ENCODE assay signal across 23 cellular contexts in the genomic region with DNA sequence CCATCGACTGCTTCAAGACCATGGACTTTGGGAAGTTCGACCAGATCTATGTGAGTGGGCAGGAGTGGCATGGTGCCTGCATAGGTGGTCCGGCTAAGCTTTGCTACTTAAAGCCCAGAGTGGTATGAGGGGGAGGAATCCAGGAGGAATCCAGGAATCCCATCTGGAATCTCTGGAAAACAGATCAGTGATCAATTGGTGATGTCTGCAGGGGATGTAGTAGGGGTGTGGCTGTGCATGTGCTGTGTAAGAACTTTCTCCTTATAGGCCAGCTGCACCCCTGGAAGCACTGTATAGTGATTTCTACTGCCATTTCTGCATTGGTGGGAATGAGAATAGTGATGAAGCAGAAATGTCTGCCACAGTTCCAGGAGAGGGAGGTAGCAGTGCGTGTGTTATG. TPM values are rescaled to one million over a fixed set of nuclear protein-coding genes. Genes with fewer than 3 reads are reported as not detected.
DNase-seq lines count a peak whose midpoint lies in the region; ATAC-seq, FAIRE-seq and TF ChIP-seq lines count a peak whose summit lies in the region.
"Had no signal": no experiment of that assay in that cellular context is flagged by ENCODE, and none has a peak within 500 bp of the region (broad histone marks: within the 10 kb centered on the region; RNA-seq: fewer than 3 reads in every experiment).

No MANE protein-coding gene starts in this region.

- no peak overlapping the region for H3K4ac ChIP-seq in mesendoderm (ENCODE audit: low read depth, low read length)

- no TSS peak for BruUV-seq in K562 (replicated peaks; lab: Mats Ljungman, UMichigan)

- H2AFZ ChIP-seq in K562 (ENCODE audit: low read depth, low read length) = no peak overlapping the region
- H2AFZ ChIP-seq: GM23338 had no signal

- H3K27ac ChIP-seq in HEK293 (ENCODE audit: extremely low read depth, low read depth, low read length) = no peak overlapping the region
- H3K27ac ChIP-seq in K562 (ENCODE audit: extremely low read depth, low read depth, low read length) = no peak overlapping the region
- no peak overlapping the region for H3K27ac ChIP-seq in mesendoderm (ENCODE audit: low read depth, low read length)
- no peak overlapping the region for H3K27ac ChIP-seq in gastrocnemius medialis
- H3K27ac ChIP-seq: A549, BLaER1, C4-2B had no signal

- TF ChIP-seq EP300 in K562 (IDR thresholded peaks at IDR 0.05; ENCODE audit: low read length) = no peak

- TF ChIP-seq CTCF in HEK293 (tag by site-specific recombination; IDR thresholded peaks at IDR 0.05) = no peak
- TF ChIP-seq CTCF in K562 (IDR thresholded peaks at IDR 0.05 in 2 of 3, conservative IDR thresholded peaks at IDR 0.05 in 1 of 3; ENCODE audit: insufficient read depth in 2 of 3, low read depth in 1 of 3, low read length in 3 of 3) = no peak
- TF ChIP-seq CTCF in gastrocnemius medialis (IDR thresholded peaks at IDR 0.05 in 4 of 5, conservative IDR thresholded peaks at IDR 0.05 in 1 of 5) = no peak

- FAIRE-seq in K562 (lab: Jason Lieb, UNC) = no peak
- FAIRE-seq: A549, GM12878, GM19239 had no signal

- peaks cover 3% of the 10 kb centered on the region for H4K20me1 ChIP-seq in K562 (replicated peaks; ENCODE audit: control insufficient read depth, insufficient read depth, low read length)

- no peak overlapping the region for H2AK5ac ChIP-seq in mesendoderm (ENCODE audit: low read length)

- H3K4me1 ChIP-seq in HEK293 (ENCODE audit: control insufficient read depth, insufficient read depth, low read length) = no peaks in the 10 kb centered on the region
- H3K4me1 ChIP-seq in K562 (replicated peaks in 1 of 2; ENCODE audit: control insufficient read depth in 2 of 2, insufficient read depth in 2 of 2, low read length in 2 of 2) = peaks cover 0 to 25% of the 10 kb centered on the region in 2 experiments; a peak in 2 of 5 replicates
- no peaks in the 10 kb centered on the region for H3K4me1 ChIP-seq in mesendoderm (ENCODE audit: control insufficient read depth, low read depth, low read length)
- H3K4me1 ChIP-seq in gastrocnemius medialis = no peaks in the 10 kb centered on the region
- H3K4me1 ChIP-seq: A549, BLaER1, Caco-2, HAP-1 had no signal

- intact Hi-C loops in K562 (cut with micrococcal nuclease) = no loop called here
- intact Hi-C loops in left colon (cut with DNase I, micrococcal nuclease) = no loop called here
- intact Hi-C loops in gastrocnemius medialis (cut with DNase I; ENCODE audit: low total_unique reads) = no loop called here

- H3K27me3 ChIP-seq in K562 (ENCODE audit: control insufficient read depth in 2 of 2, insufficient read depth in 2 of 2, low read length in 2 of 2) (no peaks in the 10 kb centered on the region; a peak in 1 of 5 replicates), mesendoderm (ENCODE audit: insufficient read depth, low read length, poor library complexity) (no peaks in the 10 kb centered on the region), gastrocnemius medialis (no peaks in the 10 kb centered on the region)
- H3K27me3 ChIP-seq: BLaER1 had no signal

- H3K79me1 ChIP-seq in mesendoderm (ENCODE audit: low read length) = no peaks in the 10 kb centered on the region

- H4K8ac ChIP-seq in mesendoderm (ENCODE audit: low read depth, low read length) = no peak overlapping the region

- no peak overlapping the region for H3K56ac ChIP-seq in mesendoderm (ENCODE audit: low read length)

- no peak overlapping the region for H3K4me3 ChIP-seq in HEK293 (ENCODE audit: low read depth, low read length)
- H3K4me3 ChIP-seq in K562 = no peak overlapping the region
- H3K4me3 ChIP-seq in mesendoderm (ENCODE audit: low read length) = no peak overlapping the region
- no peak overlapping the region for H3K4me3 ChIP-seq in gastrocnemius medialis
- H3K4me3 ChIP-seq: A549, BLaER1, GM12878, GM23338, HAP-1 had no signal

- H3K23ac ChIP-seq in mesendoderm (ENCODE audit: low read length) = no peak overlapping the region

- H4K5ac ChIP-seq in mesendoderm (ENCODE audit: low read length) = no peak overlapping the region

- no peak overlapping the region for H2BK15ac ChIP-seq in mesendoderm (replicated peaks; ENCODE audit: low read depth)

- in situ Hi-C loops in K562 (cut with MboI) = no loop called here
- in situ Hi-C loops in gastrocnemius medialis (cut with MboI; ENCODE audit: low sequenced_read_pairs in 4 of 4) = no loop called here

- POLR2A ChIA-PET in HEK293 (lab: Yijun Ruan, JAX) = no interaction called here
- POLR2A ChIA-PET in K562 (lab: Yijun Ruan, JAX) = no interaction called here

- no peak for ATAC-seq in K562
- ATAC-seq in GM21423 (IDR thresholded peaks at IDR 0.05; ENCODE audit: unreplicated experiment) = no peak
- ATAC-seq in stimulated activated naive CD8-positive, alpha-beta T cell treated with anti-CD3 and anti-CD28 coated beads, Interleukin-15, Interleukin-2, amounts not matched to agents 100 U/mL and 50 U/mL, for 24 hours = no peak
- ATAC-seq in left colon = no peak
- ATAC-seq in gastrocnemius medialis = no peak
- ATAC-seq: A549; CD8-positive, alpha-beta T cell; GM12878; GM23338 had no signal

- CTCF ChIA-PET in HEK293 (lab: Yijun Ruan, JAX) (interaction anchor here (0.6 to 2.1 kb wide), 4 partner anchors 9 to 247 kb away, joined by 3 to 7 read pairs (median 5); no protein-coding TSS in a partner anchor), K562 (lab: Yijun Ruan, JAX; ENCODE audit: low intra/inter-chr PET ratio) (no interaction called here)

- 54% methylated on average over 3 of the region's 4 CpGs for WGBS in K562 (ENCODE audit: insufficient coverage, low coverage, missing lambda C conversion rate)
- no CpG with 5 or more reads among the region's 4 CpGs for WGBS in mesendoderm (ENCODE audit: extremely low coverage, insufficient coverage, low lambda C conversion rate)

- DNase-seq in DMS114 treated with DMSO at 0.1 percent for 48 hours (lab: John Stamatoyannopoulos, UW; ENCODE audit: unreplicated experiment) = peak; percentile 6
- no peak for DNase-seq in K562 (ENCODE audit: extremely low read depth in 1 of 4, low spot score in 3 of 4)
- DNase-seq in mesendoderm = peak; percentile 21
- DNase-seq in stimulated activated naive CD8-positive, alpha-beta T cell treated with anti-CD3 and anti-CD28 coated beads, Interleukin-15, Interleukin-2, amounts not matched to agents 100 U/mL and 50 U/mL, for 24 hours = no peak
- DNase-seq in left colon = no peak
- no peak for DNase-seq in gastrocnemius medialis
- DNase-seq: 8988T; ACHN; Caco-2; CD4-positive, CD25-positive, alpha-beta regulatory T cell; CD8-positive, alpha-beta T cell; DMS79; EL; GDM1 had no signal

- H2BK5ac ChIP-seq in mesendoderm (ENCODE audit: low read length) = no peak overlapping the region

- peaks cover 0 to 31% of the 10 kb centered on the region in 2 experiments; a peak in 2 of 3 replicates for H3K36me3 ChIP-seq in HEK293 (ENCODE audit: control insufficient read depth in 2 of 2, insufficient read depth in 1 of 2, low read length in 2 of 2)
- peaks cover 13% of the 10 kb centered on the region; the same call in 1 of the 3 replicates for H3K36me3 ChIP-seq in K562 (ENCODE audit: control insufficient read depth, insufficient read depth, low read length)
- H3K36me3 ChIP-seq in mesendoderm (ENCODE audit: control insufficient read depth, insufficient read depth, low read length) = peaks cover 2% of the 10 kb centered on the region
- H3K36me3 ChIP-seq in gastrocnemius medialis = peaks cover 0 to 57% of the 10 kb centered on the region in 2 donors

- H2BK120ac ChIP-seq in mesendoderm (ENCODE audit: low read depth, low read length) = no peak overlapping the region

- TF ChIP-seq POLR2A in K562 (conservative IDR thresholded peaks at IDR 0.05) (no peak), gastrocnemius medialis (IDR thresholded peaks at IDR 0.05) (no peak)

- no peaks in the 10 kb centered on the region for H3K9me1 ChIP-seq in K562 (ENCODE audit: control insufficient read depth, insufficient read depth, low read length)

- H3K9me3 ChIP-seq in HEK293 (ENCODE audit: control insufficient read depth, insufficient read depth, low read depth, low read length) (no peaks in the 10 kb centered on the region), K562 (replicated peaks; ENCODE audit: control insufficient read depth, insufficient read depth, low read depth, low read length) (no peaks in the 10 kb centered on the region), gastrocnemius medialis (no peaks in the 10 kb centered on the region)
- H3K9me3 ChIP-seq: A549, Caco-2, HAP-1 had no signal

- H3K4me2 ChIP-seq in K562 (ENCODE audit: insufficient read depth, low read length) (no peak overlapping the region), mesendoderm (ENCODE audit: low read length) (no peak overlapping the region)
- H3K4me2 ChIP-seq: A549, BLaER1, GM23338 had no signal

- no peak overlapping the region for H3K18ac ChIP-seq in mesendoderm (ENCODE audit: low read length)

- H3K79me2 ChIP-seq in K562 (ENCODE audit: control insufficient read depth, insufficient read depth, low read length) (no peaks in the 10 kb centered on the region), mesendoderm (ENCODE audit: control insufficient read depth, insufficient read depth, low read length) (no peaks in the 10 kb centered on the region)

- H3K9ac ChIP-seq in K562 (ENCODE audit: insufficient read depth in 1 of 2, low read depth in 2 of 2, low read length in 2 of 2) (no peak overlapping the region), mesendoderm (ENCODE audit: low read length) (no peak overlapping the region)
- H3K9ac ChIP-seq: BLaER1 had no signal

- TF ChIP-seq RAD21 in K562 (CRISPR knock-in tag; conservative IDR thresholded peaks at IDR 0.05 in 1 of 2, IDR thresholded peaks at IDR 0.05 in 1 of 2) = no peak

RNA-seq across cellular contexts. Expression of a gene that starts 23.6 kb away (rescaled TPM):
- 25.7 and 85.1 TPM in 2 replicates for total RNA-seq in K562 (2011; cell fraction: chromatin; rRNA removed; ENCODE audit: low replicate concordance)
- total RNA-seq in K562 (2011; cell fraction: nucleolus; rRNA removed) = 82.6 and 98.1 TPM in 2 replicates
- 36.0 and 52.2 TPM in 2 replicates for total RNA-seq in K562 (2011; cell fraction: nucleoplasm; rRNA removed)
- total RNA-seq in K562 (2014; rRNA removed) (19.6 and 25.6 TPM in 2 replicates), K562 (2014; rRNA removed; fragmentation: Illumina TruSeq; extraction: Trizol) (3.2 and 6.5 TPM in 2 replicates), K562 (2015; rRNA removed; fragmentation: Illumina TruSeq; extraction: Trizol) (8.3 and 9.6 TPM in 2 replicates), K562 (2021) (30.2 and 32.3 TPM in 2 replicates), left colon (100 to 1,000 TPM in 1 of 2 donors, 10 to 100 TPM in 1; 87.8 to 107 TPM), gastrocnemius medialis (100 to 1,000 TPM in 1 of 4 donors, 10 to 100 TPM in 3; 61.4 to 101 (median 75.1) TPM)
- polyA plus RNA-seq in K562 (2011; rRNA removed) (7.4 and 16.1 TPM in 2 replicates), K562 (2014; fragmentation: Illumina TruSeq; extraction: Trizol) (9.9 and 12.8 TPM in 2 replicates), K562 (2014; fragmentation: Nextera tagmentation; extraction: Ambion mirVana) (under 1 TPM; 0.07 to 0.74 TPM), K562 (2014; rRNA removed) (15.7 and 17.0 TPM in 2 replicates)
- 10.8 and 19.2 TPM in 2 replicates for polyA plus RNA-seq in K562 (2011; cell fraction: cytosol; rRNA removed)
- 41.4 and 57.5 TPM in 2 replicates for polyA plus RNA-seq in K562 (2011; cell fraction: nucleus; rRNA removed)
- polyA plus RNA-seq in K562 (2012) = 18.1 and 35.8 TPM in 2 replicates
- polyA minus RNA-seq in K562 (2011; rRNA and poly(A)+ RNA removed) = 6.2 and 8.8 TPM in 2 replicates
- polyA minus RNA-seq in K562 (2011; cell fraction: cytosol; rRNA and poly(A)+ RNA removed) = 16.3 and 30.6 TPM in 2 replicates
- polyA minus RNA-seq in K562 (2011; cell fraction: nucleus; rRNA and poly(A)+ RNA removed) = 23.7 and 30.1 TPM in 2 replicates
- polyA plus RNA-seq in mesendoderm (2013, experiment 1 of 2) = 23.5 TPM
- polyA plus RNA-seq in mesendoderm (2013, experiment 2 of 2) = 22.0 TPM

RNA-seq across cellular contexts. Expression of a gene that starts 36.6 kb away (rescaled TPM):
- total RNA-seq in K562 (2011; cell fraction: chromatin; rRNA removed; ENCODE audit: low replicate concordance) = 0.56 and 3.9 TPM in 2 replicates
- total RNA-seq in K562 (2011; cell fraction: nucleolus; rRNA removed) = 0.92 and 3.5 TPM in 2 replicates
- 0.99 and 1.2 TPM in 2 replicates for total RNA-seq in K562 (2011; cell fraction: nucleoplasm; rRNA removed)
- 0.18 and 0.24 TPM in 2 replicates for total RNA-seq in K562 (2014; rRNA removed)
- total RNA-seq in K562 (2014; rRNA removed; fragmentation: Illumina TruSeq; extraction: Trizol) = 0.25 TPM in 1 of 2 replicates, not detected in the other
- 0.07 and 0.23 TPM in 2 replicates for total RNA-seq in K562 (2015; rRNA removed; fragmentation: Illumina TruSeq; extraction: Trizol)
- total RNA-seq in K562 (2021) = 0.67 and 0.89 TPM in 2 replicates
- 0.25 and 0.64 TPM in 2 replicates for polyA plus RNA-seq in K562 (2011; rRNA removed)
- 0.40 and 0.49 TPM in 2 replicates for polyA plus RNA-seq in K562 (2011; cell fraction: cytosol; rRNA removed)
- polyA plus RNA-seq in K562 (2011; cell fraction: nucleus; rRNA removed) = 2.3 and 2.5 TPM in 2 replicates
- polyA plus RNA-seq in K562 (2012) = 0.65 and 2.6 TPM in 2 replicates
- 0.30 TPM in 2 replicates for polyA plus RNA-seq in K562 (2014; fragmentation: Illumina TruSeq; extraction: Trizol)
- under 1 TPM in 1 of 2 experiments, not detected in 1; 0.01 TPM for polyA plus RNA-seq in K562 (2014; fragmentation: Nextera tagmentation; extraction: Ambion mirVana)
- 0.17 and 0.18 TPM in 2 replicates for polyA plus RNA-seq in K562 (2014; rRNA removed)
- 0.06 and 0.07 TPM in 2 replicates for polyA minus RNA-seq in K562 (2011; rRNA and poly(A)+ RNA removed)
- polyA minus RNA-seq in K562 (2011; cell fraction: cytosol; rRNA and poly(A)+ RNA removed) = 0.38 and 1.0 TPM in 2 replicates
- polyA minus RNA-seq in K562 (2011; cell fraction: nucleus; rRNA and poly(A)+ RNA removed) = 0.54 and 1.8 TPM in 2 replicates
- polyA plus RNA-seq in mesendoderm (2013, experiment 1 of 2) = 10.4 TPM
- polyA plus RNA-seq in mesendoderm (2013, experiment 2 of 2) = 10.1 TPM
- 10 to 100 TPM; 51.1 to 52.4 TPM for total RNA-seq in left colon
- under 1 TPM in 2 of 4 donors, not detected in 2; 0.15 to 0.16 TPM for total RNA-seq in gastrocnemius medialis
- total RNA-seq: CD4-positive, CD25-positive, alpha-beta regulatory T cell had no signal
- polyA plus RNA-seq: CD4-positive, CD25-positive, alpha-beta regulatory T cell had no signal

RNA-seq across cellular contexts. Expression of a gene that starts 36.7 kb away (rescaled TPM):
- total RNA-seq in K562 (2011; cell fraction: chromatin; rRNA removed; ENCODE audit: low replicate concordance) = 31.5 and 96.4 TPM in 2 replicates
- total RNA-seq in K562 (2011; cell fraction: nucleolus; rRNA removed) = 70.1 and 71.4 TPM in 2 replicates
- 41.6 and 43.7 TPM in 2 replicates for total RNA-seq in K562 (2011; cell fraction: nucleoplasm; rRNA removed)
- total RNA-seq in K562 (2014; rRNA removed) (3.9 and 7.4 TPM in 2 replicates), K562 (2014; rRNA removed; fragmentation: Illumina TruSeq; extraction: Trizol) (1.5 and 2.6 TPM in 2 replicates), K562 (2015; rRNA removed; fragmentation: Illumina TruSeq; extraction: Trizol) (3.5 and 4.9 TPM in 2 replicates), K562 (2021) (14.2 and 15.1 TPM in 2 replicates), left colon (10 to 100 TPM; 22.2 to 31.6 TPM), gastrocnemius medialis (10 to 100 TPM in 3 of 4 donors, 1 to 10 TPM in 1; 9.2 to 13.6 (median 11.5) TPM)
- polyA plus RNA-seq in K562 (2011; rRNA removed) (10.6 and 12.0 TPM in 2 replicates), K562 (2014; fragmentation: Illumina TruSeq; extraction: Trizol) (7.1 and 8.9 TPM in 2 replicates), K562 (2014; fragmentation: Nextera tagmentation; extraction: Ambion mirVana) (under 1 TPM; 0.25 to 0.83 TPM), K562 (2014; rRNA removed) (15.4 and 17.0 TPM in 2 replicates)
- polyA plus RNA-seq in K562 (2011; cell fraction: cytosol; rRNA removed) = 10.0 and 24.6 TPM in 2 replicates
- 37.8 and 59.0 TPM in 2 replicates for polyA plus RNA-seq in K562 (2011; cell fraction: nucleus; rRNA removed)
- polyA plus RNA-seq in K562 (2012) = 11.8 and 15.7 TPM in 2 replicates
- 4.7 and 8.5 TPM in 2 replicates for polyA minus RNA-seq in K562 (2011; rRNA and poly(A)+ RNA removed)
- polyA minus RNA-seq in K562 (2011; cell fraction: cytosol; rRNA and poly(A)+ RNA removed) = 7.9 and 10.4 TPM in 2 replicates
- polyA minus RNA-seq in K562 (2011; cell fraction: nucleus; rRNA and poly(A)+ RNA removed) = 9.4 and 11.6 TPM in 2 replicates
- 13.6 TPM for polyA plus RNA-seq in mesendoderm (2013, experiment 1 of 2)
- 14.1 TPM for polyA plus RNA-seq in mesendoderm (2013, experiment 2 of 2)

RNA-seq across cellular contexts. Expression of a gene that starts 43.2 kb away (rescaled TPM):
- 0.39 and 3.7 TPM in 2 replicates for total RNA-seq in K562 (2011; cell fraction: chromatin; rRNA removed; ENCODE audit: low replicate concordance)
- 1.8 and 2.5 TPM in 2 replicates for total RNA-seq in K562 (2011; cell fraction: nucleolus; rRNA removed)
- 2.4 and 2.6 TPM in 2 replicates for total RNA-seq in K562 (2011; cell fraction: nucleoplasm; rRNA removed)
- 5.9 and 8.0 TPM in 2 replicates for total RNA-seq in K562 (2014; rRNA removed)
- total RNA-seq in K562 (2014; rRNA removed; fragmentation: Illumina TruSeq; extraction: Trizol) = 1.4 and 2.4 TPM in 2 replicates
- 4.1 and 4.6 TPM in 2 replicates for total RNA-seq in K562 (2015; rRNA removed; fragmentation: Illumina TruSeq; extraction: Trizol)
- total RNA-seq in K562 (2021) = 9.1 and 9.3 TPM in 2 replicates
- polyA plus RNA-seq in K562 (2011; rRNA removed) = 4.9 and 7.6 TPM in 2 replicates
- polyA plus RNA-seq in K562 (2011; cell fraction: cytosol; rRNA removed) = 11.3 and 16.2 TPM in 2 replicates
- 4.4 and 6.5 TPM in 2 replicates for polyA plus RNA-seq in K562 (2011; cell fraction: nucleus; rRNA removed)
- 7.0 and 15.6 TPM in 2 replicates for polyA plus RNA-seq in K562 (2012)
- polyA plus RNA-seq in K562 (2014; fragmentation: Illumina TruSeq; extraction: Trizol) = 12.9 and 17.2 TPM in 2 replicates
- polyA plus RNA-seq in K562 (2014; fragmentation: Nextera tagmentation; extraction: Ambion mirVana) = under 1 TPM; 0.04 TPM
- polyA plus RNA-seq in K562 (2014; rRNA removed) = 5.3 and 6.3 TPM in 2 replicates
- polyA minus RNA-seq in K562 (2011; rRNA and poly(A)+ RNA removed) = 1.1 and 1.6 TPM in 2 replicates
- polyA minus RNA-seq in K562 (2011; cell fraction: cytosol; rRNA and poly(A)+ RNA removed) = 3.9 and 6.9 TPM in 2 replicates
- polyA minus RNA-seq in K562 (2011; cell fraction: nucleus; rRNA and poly(A)+ RNA removed) = 1.1 and 2.1 TPM in 2 replicates
- polyA plus RNA-seq in mesendoderm (2013, experiment 1 of 2) = 59.7 TPM
- 59.5 TPM for polyA plus RNA-seq in mesendoderm (2013, experiment 2 of 2)
- total RNA-seq in left colon = 10 to 100 TPM; 37.8 to 56.2 TPM
- 100 to 1,000 TPM in 2 of 4 donors, 10 to 100 TPM in 2; 69.8 to 139 (median 116) TPM for total RNA-seq in gastrocnemius medialis

Comparison
In these comparisons a context has a peak if more than half of its experiments do, and no peak if none do; other contexts are left out.
1. DNase-seq: peak in DMS114 treated with DMSO at 0.1 percent for 48 hours (single experiment) and mesendoderm (single experiment); none in K562 (0 of 4), stimulated activated naive CD8-positive, alpha-beta T cell treated with anti-CD3 and anti-CD28 coated beads, Interleukin-15, Interleukin-2, amounts not matched to agents 100 U/mL and 50 U/mL, for 24 hours (single experiment), left colon (0 of 2) and gastrocnemius medialis (0 of 2).
2. RNA of a gene that starts 36.6 kb away (total RNA-seq): 51.1 to 52.4 TPM in left colon; 0.07 to 3.9 TPM in K562 and 0.15 to 0.16 TPM in gastrocnemius medialis; every median in the first group is over 10 times any median in the second.